ENCODE assay signal across 1 cellular context in genomic region chr1:205210876-205211838, GRCh38.
TF ChIP-seq lines count a peak whose summit lies in the region.

TSS of gene DSTYK (minus strand) at chr1:205211702. CDS start at chr1:205211535, 167 bp downstream.

TF ChIP-seq in K562, 482 proteins besides CTCF, POLR2A, EP300 and RAD21 (continued from another document and continues in another):
- peak; percentile 97 for TF ChIP-seq ZNF740 (CRISPR knock-in tag; IDR thresholded peaks at IDR 0.05)
- no peak for TF ChIP-seq ZNF740 (tag; IDR thresholded peaks at IDR 0.05)
- no peak for TF ChIP-seq ZNF586 (CRISPR knock-in tag; conservative IDR thresholded peaks at IDR 0.05)
- TF ChIP-seq ZNF165 (CRISPR knock-in tag; IDR thresholded peaks at IDR 0.05; ENCODE audit: borderline replicate concordance): no peak
- TF ChIP-seq ZNF224 (CRISPR knock-in tag; IDR thresholded peaks at IDR 0.05): 0 out of 2 replicates have a peak, but pooled peaks have one; percentile 6
- peak; percentile 53 for TF ChIP-seq MTA2 (IDR thresholded peaks at IDR 0.05; ENCODE audit: low read depth)
- no peak for TF ChIP-seq NR4A1 (CRISPR knock-in tag; IDR thresholded peaks at IDR 0.05)
- peak; percentile 88; the same call in 1 of the 2 replicates for TF ChIP-seq NR4A1 (tag; IDR thresholded peaks at IDR 0.05)
- no peak for TF ChIP-seq KLF10 (CRISPR knock-in tag; IDR thresholded peaks at IDR 0.05)
- TF ChIP-seq HCFC1 (IDR thresholded peaks at IDR 0.05; ENCODE audit: low read depth, low read length): peak; percentile 100
- TF ChIP-seq ZBTB7A (IDR thresholded peaks at IDR 0.05; ENCODE audit: borderline replicate concordance, control insufficient read depth, low read depth, low read length): peak; percentile 53; the same call in 1 of the 2 replicates
- TF ChIP-seq MECOM (CRISPR knock-in tag; IDR thresholded peaks at IDR 0.05): 0 out of 2 replicates have a peak, but pooled peaks have one; percentile 14
- TF ChIP-seq CSDE1 (IDR thresholded peaks at IDR 0.05): no peak; a peak in 1 of 4 replicates
- peak; percentile 95; the same call in 1 of the 2 replicates for TF ChIP-seq ZHX1 (conservative IDR thresholded peaks at IDR 0.05; ENCODE audit: low read length)
- 0 out of 2 replicates have a peak, but pooled peaks have one; percentile 13 for TF ChIP-seq TCFL5 (CRISPR knock-in tag; conservative IDR thresholded peaks at IDR 0.05)
- peak; percentile 85 to 95 for TF ChIP-seq TBL1XR1 (IDR thresholded peaks at IDR 0.05; ENCODE audit: low read length in 2 of 2)
- no peak for TF ChIP-seq XRCC4 (IDR thresholded peaks at IDR 0.05; ENCODE audit: extremely low read depth, insufficient read depth, insufficient read length)
- peak; percentile 100 for TF ChIP-seq ZNF143 (CRISPR knock-in tag; IDR thresholded peaks at IDR 0.05)
- 0 out of 2 replicates have a peak, but pooled peaks have one; percentile 51 for TF ChIP-seq CUX1 (CRISPR knock-in tag; IDR thresholded peaks at IDR 0.05)
- TF ChIP-seq ARHGAP35 (IDR thresholded peaks at IDR 0.05; ENCODE audit: partially characterized antibody): no peak
- no peak for TF ChIP-seq ZNF77 (CRISPR knock-in tag; IDR thresholded peaks at IDR 0.05)
- peak; percentile 63; the same call in 1 of the 2 replicates for TF ChIP-seq ATF1 (CRISPR knock-in tag; IDR thresholded peaks at IDR 0.05)
- TF ChIP-seq ATF1 (tag; IDR thresholded peaks at IDR 0.05): peak; percentile 95
- TF ChIP-seq RBM14 (IDR thresholded peaks at IDR 0.05; ENCODE audit: borderline replicate concordance, insufficient read depth, low read depth, low read length): peak; percentile 84; the same call in 1 of the 2 replicates
- TF ChIP-seq E2F4 (CRISPR knock-in tag; IDR thresholded peaks at IDR 0.05; ENCODE audit: low read depth): 0 out of 2 replicates have a peak, but pooled peaks have one; percentile 47
- TF ChIP-seq CGGBP1 (CRISPR knock-in tag; IDR thresholded peaks at IDR 0.05): peak; percentile 65
- TF ChIP-seq TRIM28 (IDR thresholded peaks at IDR 0.05): peak; percentile 86
- no peak for TF ChIP-seq EHMT2 (IDR thresholded peaks at IDR 0.05)
- TF ChIP-seq ZBTB2 (IDR thresholded peaks at IDR 0.05): peak; percentile 77; the same call in 1 of the 2 replicates
- peak; percentile 41; the same call in 1 of the 2 replicates for TF ChIP-seq ARID3B (CRISPR knock-in tag; IDR thresholded peaks at IDR 0.05; ENCODE audit: borderline replicate concordance)
- 0 out of 2 replicates have a peak, but pooled peaks have one; percentile 59 for TF ChIP-seq E2F3 (CRISPR knock-in tag; IDR thresholded peaks at IDR 0.05)
- peak; percentile 72; the same call in 1 of the 2 replicates for TF ChIP-seq HLTF (IDR thresholded peaks at IDR 0.05)
- peak in 1 of 2 experiments; percentile 88; a peak in 1 of 4 replicates for TF ChIP-seq SIN3A (IDR thresholded peaks at IDR 0.05; ENCODE audit: borderline replicate concordance in 2 of 2, control insufficient read depth in 1 of 2, low read depth in 2 of 2, low read length in 2 of 2)
- TF ChIP-seq CBX8 (IDR thresholded peaks at IDR 0.05; ENCODE audit: borderline replicate concordance, extremely low read depth, low read depth, low read length, poor library complexity, severe bottlenecking): no peak
- TF ChIP-seq TAF9B (IDR thresholded peaks at IDR 0.05; ENCODE audit: partially characterized antibody): peak; percentile 85
- no peak; the same call in 1 of the 2 replicates for TF ChIP-seq NR1H2 (CRISPR knock-in tag; IDR thresholded peaks at IDR 0.05)
- peak in 1 of 2 experiments; percentile 99; a peak in 2 of 4 replicates for TF ChIP-seq BCLAF1 (IDR thresholded peaks at IDR 0.05; ENCODE audit: borderline replicate concordance in 1 of 2, control insufficient read depth in 1 of 2, low read depth in 2 of 2, low read length in 1 of 2)
- TF ChIP-seq POLR2B (IDR thresholded peaks at IDR 0.05; ENCODE audit: low read depth, partially characterized antibody): peak; percentile 82
- TF ChIP-seq MBD2 (IDR thresholded peaks at IDR 0.05; ENCODE audit: borderline replicate concordance, low read depth): peak; percentile 96
- TF ChIP-seq NCOA4 (IDR thresholded peaks at IDR 0.05; ENCODE audit: partially characterized antibody): no peak
- peak; percentile 36; the same call in 1 of the 2 replicates for TF ChIP-seq KLF1 (tag; IDR thresholded peaks at IDR 0.05)
